Comparison of ENCODE assay signal across 10 cellular contexts in the genomic region with DNA sequence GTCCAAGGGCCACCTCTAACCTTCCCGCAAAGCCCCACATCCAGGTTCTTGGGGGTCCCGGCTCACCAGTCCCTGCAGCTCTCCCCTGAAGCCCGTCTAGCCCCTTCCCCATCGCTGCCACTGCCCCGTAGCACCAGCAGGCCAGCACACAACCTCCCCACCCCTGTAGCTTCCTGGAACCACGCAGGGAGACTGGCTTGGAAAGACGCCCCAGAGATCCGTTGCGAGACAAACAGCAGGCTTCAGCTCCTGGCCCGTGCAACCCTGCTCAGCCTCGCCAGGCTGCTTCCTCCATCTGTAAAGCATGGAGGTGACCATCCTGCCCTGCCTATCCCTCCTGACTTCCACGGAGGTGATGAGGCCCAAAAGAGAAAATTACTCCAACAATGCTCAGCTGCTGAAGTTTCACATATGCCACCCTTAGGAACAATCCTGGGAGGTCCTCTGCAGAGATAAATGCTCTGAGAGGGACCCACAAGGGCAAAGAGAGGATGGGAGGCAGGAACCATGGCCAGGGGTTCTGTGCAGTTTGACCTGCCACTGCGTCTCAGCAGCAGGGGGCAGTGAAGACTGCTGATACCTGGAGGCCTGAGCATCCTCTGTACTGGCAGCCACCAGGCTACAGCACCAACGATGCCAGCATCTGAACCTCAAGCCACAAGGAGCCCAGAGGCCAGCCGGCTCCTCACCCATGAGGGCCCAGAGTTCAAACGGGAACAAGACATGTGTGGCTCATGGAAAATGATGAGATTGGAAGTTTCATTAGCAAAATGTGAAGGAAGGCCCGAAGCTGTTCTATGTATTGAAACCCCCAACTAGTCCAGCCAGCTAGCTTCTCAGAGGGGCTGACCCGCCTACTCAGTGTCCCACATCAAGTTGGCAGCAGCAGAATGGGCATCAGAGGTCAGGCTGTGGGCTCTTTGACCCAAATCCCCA. TPM values are rescaled to one million over a fixed set of nuclear protein-coding genes. Genes with fewer than 3 reads are reported as not detected.
DNase-seq lines count a peak whose midpoint lies in the region; ATAC-seq and TF ChIP-seq lines count a peak whose summit lies in the region.
"Had no signal": no experiment of that assay in that cellular context is flagged by ENCODE, and none has a peak within 500 bp of the region (broad histone marks: within the 10 kb centered on the region; RNA-seq: fewer than 3 reads in every experiment).

No MANE protein-coding gene starts in this region.

- H3K27me3 Mint-ChIP-seq in GM23338 (ENCODE audit: insufficient read depth, low read depth, poor library complexity) = peaks cover 5% of the 10 kb centered on the region

- peak; percentile 51 for DNase-seq in GM23338 (ENCODE audit: low spot score)
- DNase-seq in activated CD4-positive, CD25-positive, alpha-beta regulatory T cell treated with anti-CD3 and anti-CD28 coated beads, Interleukin-2, amount 50 U/mL, for 16 hours (ENCODE audit: low read depth, low spot score) = peak; percentile 24
- no peak for DNase-seq in epithelial cell of esophagus (ENCODE audit: low read depth)
- DNase-seq in stimulated activated CD4-positive, alpha-beta T cell treated with anti-CD3 and anti-CD28 coated beads, Interleukin-15, amount 100 ng/mL, for 24 hours = peak; percentile 40
- no peak for DNase-seq in A172 (ENCODE audit: low spot score)

- H3K4me3 ChIP-seq in GM23338 = no peak overlapping the region
- no peak overlapping the region for H3K4me3 ChIP-seq in epithelial cell of esophagus (ENCODE audit: low read length)

- no peaks in the 10 kb centered on the region for H3F3A ChIP-seq in GM23338 (replicated peaks; ENCODE audit: low read depth)

- peaks cover 20% of the 10 kb centered on the region for H3K4me1 ChIP-seq in GM23338 (ENCODE audit: insufficient read depth)

- H3K36me3 Mint-ChIP-seq in GM23338 (ENCODE audit: low read depth) = no peaks in the 10 kb centered on the region

- no peaks in the 10 kb centered on the region for H3K9me2 ChIP-seq in GM23338 (ENCODE audit: insufficient read depth)

- TF ChIP-seq CTCF in GM23338 (conservative IDR thresholded peaks at IDR 0.05; ENCODE audit: low read depth in 2 of 2) (peak; percentile 48 to 64), epithelial cell of esophagus (IDR thresholded peaks at IDR 0.05; ENCODE audit: insufficient read depth, low read depth, low read length, missing control alignments) (peak; percentile 18)

- H2AFZ ChIP-seq in GM23338 = no peak overlapping the region

- no peak overlapping the region for H3K27ac ChIP-seq in GM23338 (ENCODE audit: low read depth)

- H3K27ac Mint-ChIP-seq in GM23338 = 0 out of 2 replicates have a peak overlapping the region, but pooled peaks have one; percentile 30

- H3K4me3 Mint-ChIP-seq in GM23338 = no peak overlapping the region

- H3K27me3 ChIP-seq in GM23338 (ENCODE audit: insufficient read depth) = no peaks in the 10 kb centered on the region

- ATAC-seq in GM23338 = peak; percentile 72
- no peak for ATAC-seq in HG03565 (IDR thresholded peaks at IDR 0.05; ENCODE audit: unreplicated experiment)
- ATAC-seq in HG03378 (IDR thresholded peaks at IDR 0.05; ENCODE audit: unreplicated experiment) = no peak
- ATAC-seq in HG03097 (IDR thresholded peaks at IDR 0.05; ENCODE audit: low FRiP score, unreplicated experiment) = no peak

- H3K9me3 Mint-ChIP-seq in GM23338 = no peaks in the 10 kb centered on the region

- H4K20me1 ChIP-seq in GM23338 (replicated peaks; ENCODE audit: insufficient read depth) = peaks cover 72% of the 10 kb centered on the region

- no peaks in the 10 kb centered on the region for H3K36me3 ChIP-seq in GM23338 (ENCODE audit: insufficient read depth)

- peaks cover 100% of the 10 kb centered on the region for H3K79me2 ChIP-seq in GM23338 (replicated peaks; ENCODE audit: insufficient read depth)

- H3K4me1 Mint-ChIP-seq in GM23338 = peaks cover 23% of the 10 kb centered on the region

- H3K4me2 ChIP-seq in GM23338 = no peak overlapping the region

TF ChIP-seq in GM23338, 12 proteins besides CTCF, POLR2A, EP300 and RAD21:
- no peak for TF ChIP-seq ZNF331 (CRISPR knock-in tag; IDR thresholded peaks at IDR 0.05; ENCODE audit: low read depth)
- no peak for TF ChIP-seq EZH2 (IDR thresholded peaks at IDR 0.05; ENCODE audit: low read depth, unreplicated experiment)
- TF ChIP-seq CREB1 (CRISPR knock-in tag; IDR thresholded peaks at IDR 0.05; ENCODE audit: low read depth) = no peak

RNA-seq across cellular contexts. Expression of a gene that starts 16.1 kb away (rescaled TPM):
- 59.3 and 83.0 TPM in 2 replicates for total RNA-seq in GM23338 (2014; rRNA removed; shearing (Covaris generic))
- polyA plus RNA-seq in GM23338 (2016; fragmentation: Nextera tagmentation; extraction: Ambion mirVana) = 18.5 and 21.0 TPM in 2 replicates
- 15.6 and 22.8 TPM in 2 replicates for total RNA-seq in A172 (2014; rRNA removed; shearing (Covaris generic))

RNA-seq across cellular contexts. Expression of a gene that starts 25.0 kb away (rescaled TPM):
- total RNA-seq in GM23338 (2014; rRNA removed; shearing (Covaris generic)) = not detected in 2 replicates
- polyA plus RNA-seq in GM23338 (2016; fragmentation: Nextera tagmentation; extraction: Ambion mirVana) = not detected in 2 replicates
- total RNA-seq in A172 (2014; rRNA removed; shearing (Covaris generic)) = not detected in 2 replicates
- total RNA-seq: M059J had no signal

RNA-seq across cellular contexts. Expression of a gene that starts 38.3 kb away (rescaled TPM):
- 18.4 and 21.6 TPM in 2 replicates for total RNA-seq in GM23338 (2014; rRNA removed; shearing (Covaris generic))
- polyA plus RNA-seq in GM23338 (2016; fragmentation: Nextera tagmentation; extraction: Ambion mirVana) = 12.3 and 15.2 TPM in 2 replicates
- 12.0 and 12.8 TPM in 2 replicates for total RNA-seq in A172 (2014; rRNA removed; shearing (Covaris generic))

RNA-seq across cellular contexts. Expression of a gene that starts 44.0 kb away (rescaled TPM):
- not detected in 2 replicates for total RNA-seq in GM23338 (2014; rRNA removed; shearing (Covaris generic))
- polyA plus RNA-seq in GM23338 (2016; fragmentation: Nextera tagmentation; extraction: Ambion mirVana) = not detected in 2 replicates
- total RNA-seq in A172 (2014; rRNA removed; shearing (Covaris generic)) = not detected in 2 replicates
- total RNA-seq: M059J had no signal
- polyA plus RNA-seq: thymus had no signal

Comparison
In these comparisons a context has a peak if more than half of its experiments do, and no peak if none do; other contexts are left out.
1. DNase-seq: peak in GM23338 (single experiment), activated CD4-positive, CD25-positive, alpha-beta regulatory T cell treated with anti-CD3 and anti-CD28 coated beads, Interleukin-2, amount 50 U/mL, for 16 hours (single experiment) and stimulated activated CD4-positive, alpha-beta T cell treated with anti-CD3 and anti-CD28 coated beads, Interleukin-15, amount 100 ng/mL, for 24 hours (single experiment); none in epithelial cell of esophagus (single experiment) and A172 (single experiment).